ENCODE assay signal across 8 cellular contexts in the genomic region with DNA sequence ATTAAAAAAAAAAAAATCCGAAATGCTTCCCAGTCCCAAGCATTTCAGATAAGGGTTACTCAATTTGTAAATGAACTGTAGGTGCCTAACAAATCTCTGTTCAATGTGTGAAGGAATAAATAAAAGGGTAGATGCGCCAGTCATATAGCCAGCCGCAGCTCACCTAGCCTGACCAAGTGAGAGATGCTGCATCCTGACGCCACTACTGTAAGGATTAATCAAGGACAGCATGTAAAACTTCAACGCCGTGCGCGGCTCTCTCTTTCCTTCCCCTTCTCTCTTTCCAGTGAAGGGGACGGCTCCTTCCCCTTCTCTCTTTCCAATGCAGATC. TPM values are rescaled to one million over a fixed set of nuclear protein-coding genes. Genes with fewer than 3 reads are reported as not detected.
DNase-seq lines count a peak whose midpoint lies in the region; ATAC-seq, FAIRE-seq and TF ChIP-seq lines count a peak whose summit lies in the region.

No MANE protein-coding gene starts in this region.

- intact Hi-C loops in ascending aorta (cut with DNase I): no loop called here

- H3K4me3 ChIP-seq in ascending aorta (peak overlapping the region; percentile 69 to 90), thoracic aorta (peak overlapping the region; percentile 88)

- H3K9me3 ChIP-seq in ascending aorta (no peaks in the 10 kb centered on the region), thoracic aorta (no peaks in the 10 kb centered on the region)

- H3K36me3 ChIP-seq in ascending aorta (peaks cover 3 to 8% of the 10 kb centered on the region in 2 donors), thoracic aorta (peaks cover 4% of the 10 kb centered on the region)

- ATAC-seq in GM18498 (IDR thresholded peaks at IDR 0.05; ENCODE audit: unreplicated experiment) (peak; percentile 42), HG03135 (IDR thresholded peaks at IDR 0.05; ENCODE audit: unreplicated experiment) (peak; percentile 15), thoracic aorta (ENCODE audit: insufficient number of reproducible peaks, low FRiP score, low read depth) (no peak)

- FAIRE-seq in HTR-8/SVneo (lab: Jason Lieb, UNC): no peak

- H3K27me3 ChIP-seq in ascending aorta: no peaks in the 10 kb centered on the region
- no peaks in the 10 kb centered on the region for H3K27me3 ChIP-seq in layer of hippocampus (ENCODE audit: control insufficient read depth, insufficient read depth, low read length)
- no peaks in the 10 kb centered on the region for H3K27me3 ChIP-seq in thoracic aorta (replicated peaks; ENCODE audit: insufficient read depth)

- no peak for DNase-seq in ascending aorta (ENCODE audit: low spot score in 2 of 2)
- no peak for DNase-seq in thoracic aorta (ENCODE audit: low spot score)
- DNase-seq in stimulated activated CD4-positive, alpha-beta T cell treated with anti-CD3 and anti-CD28 coated beads, Interleukin-4, amount 100 ng/mL, for 4 hours: no peak
- DNase-seq in SHP77 treated with DMSO at 0.1 percent for 48 hours (lab: John Stamatoyannopoulos, UW): no peak
- no peak for DNase-seq in HTR-8/SVneo (ENCODE audit: insufficient read length, low spot score)

- peak overlapping the region; percentile 49 to 63 for H3K27ac ChIP-seq in ascending aorta
- peak overlapping the region; percentile 75 for H3K27ac ChIP-seq in layer of hippocampus (ENCODE audit: low read depth, low read length)
- H3K27ac ChIP-seq in thoracic aorta: peak overlapping the region; percentile 56 to 65

- TF ChIP-seq CTCF in ascending aorta (IDR thresholded peaks at IDR 0.05) (no peak), thoracic aorta (IDR thresholded peaks at IDR 0.05) (no peak)

- H3K4me1 ChIP-seq in ascending aorta (no peaks in the 10 kb centered on the region), thoracic aorta (ENCODE audit: control insufficient read depth in 1 of 2, low read depth in 2 of 2) (peaks cover 0 to 18% of the 10 kb centered on the region in 2 donors)

RNA-seq across cellular contexts. Expression of a gene that starts 0.4 kb away (rescaled TPM):
- total RNA-seq in ascending aorta (84.2 TPM), thoracic aorta (10 to 100 TPM; 68.5 to 89.8 TPM)

RNA-seq across cellular contexts. Expression of a gene that starts 56.1 kb away (rescaled TPM):
- total RNA-seq in ascending aorta (252 TPM), thoracic aorta (100 to 1,000 TPM; 315 to 409 TPM)
